11 cellular contexts compared by ENCODE assay signal in the genomic region with DNA sequence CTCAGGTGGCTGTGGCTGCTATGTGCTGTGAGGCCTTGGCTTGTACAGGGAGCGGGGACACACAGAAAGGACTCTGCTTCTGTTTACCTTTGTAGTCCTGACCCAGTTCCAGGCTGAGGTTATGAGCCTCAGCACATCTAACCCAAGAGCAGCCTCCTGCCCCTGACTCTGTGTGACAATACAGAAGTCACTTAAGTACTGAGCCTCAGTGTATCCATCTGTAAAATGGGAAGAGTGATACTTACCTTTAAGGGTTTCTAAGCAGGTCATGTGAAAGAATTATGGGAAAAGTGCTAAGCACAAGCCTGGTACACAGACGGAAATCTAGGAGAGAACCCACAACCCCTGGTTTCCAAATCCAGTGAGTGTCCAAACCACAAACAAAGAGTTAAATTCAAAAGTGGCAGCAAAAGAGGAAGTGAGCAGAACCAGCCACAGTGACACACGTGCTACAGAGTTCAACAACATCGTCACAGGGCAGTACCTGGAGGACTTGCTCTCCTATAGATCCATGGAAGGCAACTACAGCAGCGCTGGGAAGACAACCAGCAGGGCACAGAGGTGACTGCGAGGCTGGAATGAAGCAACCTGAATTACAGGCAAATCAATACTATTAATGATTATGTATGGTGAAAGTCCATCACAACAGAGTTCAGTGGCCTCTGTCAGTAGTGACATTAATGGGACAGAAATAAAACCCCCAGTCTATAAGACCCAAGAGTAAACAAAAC. TPM values are rescaled to one million over a fixed set of nuclear protein-coding genes. Genes with fewer than 3 reads are reported as not detected.
DNase-seq lines count a peak whose midpoint lies in the region; ATAC-seq, FAIRE-seq and TF ChIP-seq lines count a peak whose summit lies in the region.
"Had no signal": no experiment of that assay in that cellular context is flagged by ENCODE, and none has a peak within 500 bp of the region (broad histone marks: within the 10 kb centered on the region; RNA-seq: fewer than 3 reads in every experiment).

No MANE protein-coding gene starts in this region.

- ATAC-seq in HG02623 (IDR thresholded peaks at IDR 0.05; ENCODE audit: unreplicated experiment) = peak; percentile 74
- peak; percentile 98 for ATAC-seq in memory B cell (ENCODE audit: low read depth)
- no peak for ATAC-seq in GM23338

- H3K9me2 ChIP-seq in OCI-LY1 (ENCODE audit: low read depth, low read length) (no peaks in the 10 kb centered on the region), GM23338 (ENCODE audit: insufficient read depth) (no peaks in the 10 kb centered on the region)

- H3K27ac ChIP-seq in OCI-LY1 (ENCODE audit: low read depth, low read length, poor library complexity, severe bottlenecking) (peak overlapping the region; percentile 61), GM23338 (ENCODE audit: low read depth) (no peak overlapping the region)

- TF ChIP-seq CTCF in OCI-LY1 (IDR thresholded peaks at IDR 0.05; ENCODE audit: low read length) (no peak), GM23338 (conservative IDR thresholded peaks at IDR 0.05; ENCODE audit: low read depth in 2 of 2) (no peak)

- FAIRE-seq in GM18507 (lab: Jason Lieb, UNC) = peak; percentile 91
- FAIRE-seq: TTC549 had no signal

- no peaks in the 10 kb centered on the region for H3K27me3 Mint-ChIP-seq in memory B cell
- H3K27me3 Mint-ChIP-seq in GM23338 (ENCODE audit: insufficient read depth, low read depth, poor library complexity) = peaks cover 7% of the 10 kb centered on the region

- H3K36me3 ChIP-seq in OCI-LY1 (ENCODE audit: insufficient read depth, low read length) (peaks cover 71% of the 10 kb centered on the region), GM23338 (ENCODE audit: insufficient read depth) (peaks cover 9% of the 10 kb centered on the region; the same call in 1 of the 2 replicates)

- peak; percentile 45 for DNase-seq in GM18507 (ENCODE audit: extremely low spot score, insufficient read length, low read depth)
- peak; percentile 43 to 45 for DNase-seq in memory B cell (ENCODE audit: low spot score in 2 of 2)
- no peak for DNase-seq in GM23338 (ENCODE audit: low spot score)
- no peak for DNase-seq in DMS53 (lab: John Stamatoyannopoulos, UW)
- DNase-seq in occipital lobe (lab: John Stamatoyannopoulos, UW) = no peak
- no peak for DNase-seq in NCI-H446 treated with DMSO at 0.1 percent for 48 hours (lab: John Stamatoyannopoulos, UW)
- DNase-seq: amniotic stem cell, NCI-H1694 had no signal

- H3K4me3 ChIP-seq in OCI-LY1 (ENCODE audit: low read depth, low read length, poor library complexity, severe bottlenecking) (no peak overlapping the region), GM23338 (no peak overlapping the region)

- H3K36me3 Mint-ChIP-seq in memory B cell = peaks cover 24% of the 10 kb centered on the region
- H3K36me3 Mint-ChIP-seq in GM23338 (ENCODE audit: low read depth) = peaks cover 39% of the 10 kb centered on the region

- no peaks in the 10 kb centered on the region for H4K20me1 ChIP-seq in OCI-LY1 (ENCODE audit: insufficient read depth, low read length)
- H4K20me1 ChIP-seq in GM23338 (replicated peaks; ENCODE audit: insufficient read depth) = peaks cover 28% of the 10 kb centered on the region

- H3K4me1 ChIP-seq in OCI-LY1 (ENCODE audit: insufficient read depth, low read length, severe bottlenecking) (peaks cover 28% of the 10 kb centered on the region), GM23338 (ENCODE audit: insufficient read depth) (peaks cover 23% of the 10 kb centered on the region)

- H3K9me3 Mint-ChIP-seq in memory B cell (no peaks in the 10 kb centered on the region), GM23338 (no peaks in the 10 kb centered on the region)

- H3K4me3 Mint-ChIP-seq in memory B cell = peak overlapping the region; percentile 63
- no peak overlapping the region for H3K4me3 Mint-ChIP-seq in GM23338

- H3K4me1 Mint-ChIP-seq in memory B cell (peaks cover 34% of the 10 kb centered on the region), GM23338 (peaks cover 15% of the 10 kb centered on the region)

- H3K4me2 ChIP-seq in OCI-LY1 (ENCODE audit: low read length) (peak overlapping the region; percentile 40; the same call in 1 of the 2 replicates), GM23338 (no peak overlapping the region)

- no peaks in the 10 kb centered on the region for H3F3A ChIP-seq in OCI-LY1 (ENCODE audit: insufficient read depth, low read length)
- no peaks in the 10 kb centered on the region for H3F3A ChIP-seq in GM23338 (replicated peaks; ENCODE audit: low read depth)

- peaks cover 18% of the 10 kb centered on the region for H3K79me2 ChIP-seq in OCI-LY1 (ENCODE audit: insufficient read depth, low read length)
- peaks cover 38% of the 10 kb centered on the region for H3K79me2 ChIP-seq in GM23338 (replicated peaks; ENCODE audit: insufficient read depth)

- peak overlapping the region; percentile 6; the same call in 1 of the 2 replicates for H3K9ac ChIP-seq in OCI-LY1 (ENCODE audit: low read length)

- H3K27ac Mint-ChIP-seq in memory B cell (peak overlapping the region; percentile 95), GM23338 (no peak overlapping the region)

- H3K27me3 ChIP-seq in OCI-LY1 (ENCODE audit: insufficient read depth, low read length) = no peaks in the 10 kb centered on the region
- no peaks in the 10 kb centered on the region for H3K27me3 ChIP-seq in GM23338 (ENCODE audit: insufficient read depth)

- no peaks in the 10 kb centered on the region for H3K9me3 ChIP-seq in OCI-LY1 (ENCODE audit: low read length)

- H2AFZ ChIP-seq in OCI-LY1 (ENCODE audit: low read length) (no peak overlapping the region), GM23338 (no peak overlapping the region)

TF ChIP-seq in GM23338, 12 proteins besides CTCF, POLR2A, EP300 and RAD21 (continues in another document):
- TF ChIP-seq ZNF331 (CRISPR knock-in tag; IDR thresholded peaks at IDR 0.05; ENCODE audit: low read depth) (no peak), ZNF462 (CRISPR knock-in tag; IDR thresholded peaks at IDR 0.05) (no peak), EZH2phosphoT487 (IDR thresholded peaks at IDR 0.05; ENCODE audit: unreplicated experiment) (no peak)

RNA-seq across cellular contexts. Expression of gene TRIM26, which starts 12.5 kb away (rescaled TPM):
- 31.0 and 38.0 TPM in 2 replicates for total RNA-seq in GM23338 (2014; rRNA removed; shearing (Covaris generic))
- 9.9 and 11.0 TPM in 2 replicates for polyA plus RNA-seq in GM23338 (2016; fragmentation: Nextera tagmentation; extraction: Ambion mirVana)
- 12.8 TPM for total RNA-seq in occipital lobe

RNA-seq across cellular contexts. Expression of gene TRIM15, which starts 37.4 kb away (rescaled TPM):
- total RNA-seq in GM23338 (2014; rRNA removed; shearing (Covaris generic)) = 0.23 and 1.0 TPM in 2 replicates
- 0.21 and 0.26 TPM in 2 replicates for polyA plus RNA-seq in GM23338 (2016; fragmentation: Nextera tagmentation; extraction: Ambion mirVana)
- not detected for total RNA-seq in occipital lobe

RNA-seq across cellular contexts. Expression of gene TRIM10, which starts 39.7 kb away (rescaled TPM):
- total RNA-seq in GM23338 (2014; rRNA removed; shearing (Covaris generic)) = 0.31 TPM in 1 of 2 replicates, not detected in the other
- not detected in 2 replicates for polyA plus RNA-seq in GM23338 (2016; fragmentation: Nextera tagmentation; extraction: Ambion mirVana)
- total RNA-seq in occipital lobe = 0.31 TPM

Comparison
In these comparisons a context has a peak if more than half of its experiments do, and no peak if none do; other contexts are left out.
1. DNase-seq: peak in GM18507 (single experiment) and memory B cell (2 of 2); none in GM23338 (single experiment), DMS53 (single experiment), occipital lobe (single experiment) and NCI-H446 treated with DMSO at 0.1 percent for 48 hours (single experiment).